1 cellular context compared by ENCODE assay signal in the genomic region with DNA sequence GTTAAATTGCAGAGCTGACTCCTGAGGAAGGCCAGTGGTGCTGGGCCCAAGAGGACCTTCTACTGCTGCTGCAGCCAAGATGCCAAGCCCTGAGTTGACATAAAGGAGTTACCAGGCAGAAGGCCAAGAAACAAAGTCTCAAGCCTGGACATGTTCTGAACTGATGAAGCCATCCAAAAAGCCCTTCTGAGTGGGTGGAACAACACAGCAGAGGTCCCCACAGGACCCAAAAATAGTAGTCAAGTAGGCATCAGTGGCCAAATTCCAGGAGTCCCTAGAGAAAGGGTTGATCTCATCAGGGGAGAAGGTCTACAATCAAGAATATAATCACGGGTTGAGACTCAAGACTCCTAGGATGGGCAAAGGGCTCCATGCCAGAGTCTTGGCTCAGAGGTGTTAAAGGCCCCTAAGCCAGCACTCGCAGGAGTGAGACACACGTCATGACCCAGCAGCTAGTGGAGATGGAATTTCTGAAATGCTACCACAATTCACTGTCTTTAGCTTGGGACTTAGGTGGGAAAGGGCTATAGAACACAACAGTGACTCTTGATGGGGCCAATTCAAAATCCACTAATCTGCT.
TF ChIP-seq lines count a peak whose summit lies in the region.

No MANE protein-coding gene starts in this region.

TF ChIP-seq in IMR-90, 13 proteins besides CTCF, POLR2A, EP300 and RAD21 (continued from another document):
- no peak for TF ChIP-seq NFE2L2 (IDR thresholded peaks at IDR 0.05; ENCODE audit: low read depth, low read length)
- TF ChIP-seq CHD1 (IDR thresholded peaks at IDR 0.05; ENCODE audit: low read depth, low read length), result no peak
- TF ChIP-seq BHLHE40 (IDR thresholded peaks at IDR 0.05; ENCODE audit: low read depth, low read length), result no peak
- TF ChIP-seq, protein P1, sequence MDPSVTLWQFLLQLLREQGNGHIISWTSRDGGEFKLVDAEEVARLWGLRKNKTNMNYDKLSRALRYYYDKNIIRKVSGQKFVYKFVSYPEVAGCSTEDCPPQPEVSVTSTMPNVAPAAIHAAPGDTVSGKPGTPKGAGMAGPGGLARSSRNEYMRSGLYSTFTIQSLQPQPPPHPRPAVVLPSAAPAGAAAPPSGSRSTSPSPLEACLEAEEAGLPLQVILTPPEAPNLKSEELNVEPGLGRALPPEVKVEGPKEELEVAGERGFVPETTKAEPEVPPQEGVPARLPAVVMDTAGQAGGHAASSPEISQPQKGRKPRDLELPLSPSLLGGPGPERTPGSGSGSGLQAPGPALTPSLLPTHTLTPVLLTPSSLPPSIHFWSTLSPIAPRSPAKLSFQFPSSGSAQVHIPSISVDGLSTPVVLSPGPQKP (IDR thresholded peaks at IDR 0.05; ENCODE audit: borderline replicate concordance, low read depth, low read length), result no peak
- no peak for TF ChIP-seq CEBPB (IDR thresholded peaks at IDR 0.05; ENCODE audit: low read depth, low read length)
- no peak for TF ChIP-seq MAZ (IDR thresholded peaks at IDR 0.05; ENCODE audit: borderline replicate concordance, low read depth, low read length)
- TF ChIP-seq RCOR1 (IDR thresholded peaks at IDR 0.05; ENCODE audit: insufficient replicate concordance, low read length), result no peak
- no peak for TF ChIP-seq RFX5 (IDR thresholded peaks at IDR 0.05; ENCODE audit: low read depth, low read length)
- no peak for TF ChIP-seq MAFK (IDR thresholded peaks at IDR 0.05; ENCODE audit: low read depth, low read length)
TF ChIP-seq in IMR-90: peak in this region for 0.
